In genomic region chr1:184002071-184002470, GRCh38 we compare ENCODE assay signal across 9 cellular contexts. TPM values are rescaled to one million over a fixed set of nuclear protein-coding genes. Genes with fewer than 3 reads are reported as not detected.
DNase-seq lines count a peak whose midpoint lies in the region; ATAC-seq and TF ChIP-seq lines count a peak whose summit lies in the region.
"Had no signal": no experiment of that assay in that cellular context is flagged by ENCODE, and none has a peak within 500 bp of the region (broad histone marks: within the 10 kb centered on the region; RNA-seq: fewer than 3 reads in every experiment).

No MANE protein-coding gene starts in this region.

- 45 to 49% methylated on average over 2 of the region's 2 CpGs for WGBS in lower leg skin, 2 donors

- H3K36me3 ChIP-seq in SJSA1 (no peaks in the 10 kb centered on the region), osteoblast (ENCODE audit: insufficient read depth, low read length) (no peaks in the 10 kb centered on the region)

- H3K27me3 ChIP-seq in SJSA1 (replicated peaks) (no peaks in the 10 kb centered on the region), osteoblast (ENCODE audit: insufficient read depth, low read length) (no peaks in the 10 kb centered on the region)

- H3K4me3 ChIP-seq in SJSA1, result no peak overlapping the region
- no peak overlapping the region for H3K4me3 ChIP-seq in fibroblast of pulmonary artery (replicated peaks; ENCODE audit: low read depth, low read length)
- H3K4me3 ChIP-seq in osteoblast (ENCODE audit: insufficient read depth, low read length), result no peak overlapping the region
- no peak overlapping the region for H3K4me3 ChIP-seq in lower leg skin (ENCODE audit: low read depth, poor library complexity, severe bottlenecking)

- no peak for ATAC-seq in GM21786 (IDR thresholded peaks at IDR 0.05; ENCODE audit: unreplicated experiment)
- ATAC-seq in GM19395 (IDR thresholded peaks at IDR 0.05; ENCODE audit: unreplicated experiment), result no peak

- peak overlapping the region; percentile 44 for H3K27ac ChIP-seq in SJSA1
- peak overlapping the region; percentile 45 for H3K27ac ChIP-seq in osteoblast (ENCODE audit: low read depth, low read length)

- DNase-seq in GM03348 (ENCODE audit: low spot score), result peak; percentile 82
- DNase-seq in SJSA1 (ENCODE audit: low read depth in 1 of 2, low spot score in 2 of 2), result peak; percentile 64 to 80
- DNase-seq in fibroblast of pulmonary artery (ENCODE audit: low read depth), result peak; percentile 91
- DNase-seq in osteoblast (ENCODE audit: insufficient read length, low spot score, missing footprints), result peak; percentile 77
- DNase-seq in lower leg skin (ENCODE audit: low spot score in 2 of 2), result no peak
- DNase-seq in NCI-H128 (lab: John Stamatoyannopoulos, UW; ENCODE audit: unreplicated experiment), result no peak
- DNase-seq: activated naive CD4-positive, alpha-beta T cell had no signal

- TF ChIP-seq POLR2A in lower leg skin (IDR thresholded peaks at IDR 0.05), result no peak

- H3K79me2 ChIP-seq in osteoblast (ENCODE audit: insufficient read depth, low read length), result no peaks in the 10 kb centered on the region

- H3K4me1 ChIP-seq in SJSA1 (replicated peaks), result peaks cover 12% of the 10 kb centered on the region
- peaks cover 16% of the 10 kb centered on the region for H3K4me1 ChIP-seq in osteoblast (ENCODE audit: insufficient read depth, low read length)

- intact Hi-C loops in lower leg skin (cut with DNase I; ENCODE audit: low total_unique reads), result no loop called here

- no peaks in the 10 kb centered on the region for H3K9me3 ChIP-seq in SJSA1 (replicated peaks)
- no peaks in the 10 kb centered on the region for H3K9me3 ChIP-seq in osteoblast (ENCODE audit: low read depth, low read length)

- H2AFZ ChIP-seq in osteoblast (ENCODE audit: low read length), result peak overlapping the region; percentile 77

- TF ChIP-seq CTCF in fibroblast of pulmonary artery (IDR thresholded peaks at IDR 0.05; ENCODE audit: low read length, missing control alignments), result no peak
- no peak for TF ChIP-seq CTCF in osteoblast (IDR thresholded peaks at IDR 0.05; ENCODE audit: extremely low read depth, low read depth, low read length)
- TF ChIP-seq CTCF in lower leg skin (IDR thresholded peaks at IDR 0.05), result no peak

- peak overlapping the region; percentile 32 for H3K4me2 ChIP-seq in osteoblast (ENCODE audit: insufficient read depth, low read length)

- H4K20me1 ChIP-seq in osteoblast (ENCODE audit: insufficient read depth, low read length), result no peaks in the 10 kb centered on the region

RNA-seq across cellular contexts. Expression of gene COLGALT2, which starts 35.5 kb away (rescaled TPM):
- total RNA-seq in SJSA1 (2014; rRNA removed; shearing (Covaris generic)), result 6.1 and 11.8 TPM in 2 replicates
- total RNA-seq in osteoblast (1.1 and 1.2 TPM in 2 replicates), lower leg skin (under 1 TPM; 0.08 to 0.65 (median 0.18) TPM)

RNA-seq across cellular contexts. Expression of gene TSEN15, which starts 49.5 kb away (rescaled TPM):
- total RNA-seq in SJSA1 (2014; rRNA removed; shearing (Covaris generic)), result 123 and 129 TPM in 2 replicates
- 51.8 and 57.2 TPM in 2 replicates for total RNA-seq in osteoblast
- 10 to 100 TPM in 3 of 4 donors, 1 to 10 TPM in 1; 6.8 to 35.9 (median 12.8) TPM for total RNA-seq in lower leg skin

Comparison
In these comparisons a context has a peak if more than half of its experiments do, and no peak if none do; other contexts are left out.
1. DNase-seq: peak in GM03348 (single experiment), SJSA1 (2 of 2), fibroblast of pulmonary artery (single experiment) and osteoblast (single experiment); none in lower leg skin (0 of 2) and NCI-H128 (single experiment).